In genomic region chr12:92649511-92650227, GRCh38 we compare ENCODE assay signal across 8 cellular contexts. TPM values are rescaled to one million over a fixed set of nuclear protein-coding genes. Genes with fewer than 3 reads are reported as not detected.
DNase-seq lines count a peak whose midpoint lies in the region; ATAC-seq and TF ChIP-seq lines count a peak whose summit lies in the region.

No MANE protein-coding gene starts in this region.

- DNase-seq in DMS79 treated with DMSO at 0.1 percent for 48 hours (lab: John Stamatoyannopoulos, UW): peak; percentile 28
- peak; percentile 79 to 80 for DNase-seq in Kasumi-1 (lab: John Stamatoyannopoulos, UW)
- peak; percentile 80 for DNase-seq in RKO (ENCODE audit: low spot score)
- DNase-seq in foreskin fibroblast: peak; percentile 81 to 92
- no peak for DNase-seq in osteocyte (ENCODE audit: extremely low spot score, unreplicated experiment)
- DNase-seq in type B pancreatic cell (ENCODE audit: extremely low spot score, unreplicated experiment): no peak

- ATAC-seq in GM21723 (IDR thresholded peaks at IDR 0.05; ENCODE audit: unreplicated experiment): peak; percentile 91
- peak; percentile 96 for ATAC-seq in activated T-helper 17 cell treated with anti-CD3 and anti-CD28 coated beads, Interleukin-2, amount 50 U/mL, for 72 hours (replicated peaks)

- no peaks in the 10 kb centered on the region for H3K9me3 Mint-ChIP-seq in activated T-helper 17 cell treated with anti-CD3 and anti-CD28 coated beads, Interleukin-2, amount 50 U/mL, for 72 hours
- no peaks in the 10 kb centered on the region for H3K9me3 Mint-ChIP-seq in osteocyte (ENCODE audit: unreplicated experiment)
- H3K9me3 Mint-ChIP-seq in type B pancreatic cell: no peaks in the 10 kb centered on the region

- no peak overlapping the region for H3K4me3 ChIP-seq in foreskin fibroblast (ENCODE audit: low read depth in 1 of 2, low read length in 2 of 2)

- peak overlapping the region; percentile 8 for H3K4me3 Mint-ChIP-seq in activated T-helper 17 cell treated with anti-CD3 and anti-CD28 coated beads, Interleukin-2, amount 50 U/mL, for 72 hours
- H3K4me3 Mint-ChIP-seq in osteocyte (ENCODE audit: unreplicated experiment) (no peak overlapping the region), type B pancreatic cell (no peak overlapping the region)

- TF ChIP-seq CTCF in foreskin fibroblast (IDR thresholded peaks at IDR 0.05; ENCODE audit: low read depth, low read length) (peak; percentile 75), osteocyte (IDR thresholded peaks at IDR 0.05) (peak; percentile 82), type B pancreatic cell (conservative IDR thresholded peaks at IDR 0.05) (peak; percentile 84)

- H3K27me3 Mint-ChIP-seq in activated T-helper 17 cell treated with anti-CD3 and anti-CD28 coated beads, Interleukin-2, amount 50 U/mL, for 72 hours: no peaks in the 10 kb centered on the region
- H3K27me3 Mint-ChIP-seq in osteocyte (ENCODE audit: unreplicated experiment) (peaks cover 10% of the 10 kb centered on the region), type B pancreatic cell (peaks cover 8% of the 10 kb centered on the region)

- H3K36me3 Mint-ChIP-seq in activated T-helper 17 cell treated with anti-CD3 and anti-CD28 coated beads, Interleukin-2, amount 50 U/mL, for 72 hours (ENCODE audit: low read depth): no peaks in the 10 kb centered on the region
- H3K36me3 Mint-ChIP-seq in osteocyte (ENCODE audit: unreplicated experiment) (no peaks in the 10 kb centered on the region), type B pancreatic cell (no peaks in the 10 kb centered on the region)

- peaks cover 6% of the 10 kb centered on the region for H3K4me1 Mint-ChIP-seq in activated T-helper 17 cell treated with anti-CD3 and anti-CD28 coated beads, Interleukin-2, amount 50 U/mL, for 72 hours
- H3K4me1 Mint-ChIP-seq in osteocyte (ENCODE audit: unreplicated experiment): no peaks in the 10 kb centered on the region
- H3K4me1 Mint-ChIP-seq in type B pancreatic cell (ENCODE audit: unreplicated experiment): peaks cover 10% of the 10 kb centered on the region

- H3K27ac Mint-ChIP-seq in activated T-helper 17 cell treated with anti-CD3 and anti-CD28 coated beads, Interleukin-2, amount 50 U/mL, for 72 hours: peak overlapping the region; percentile 25
- no peak overlapping the region for H3K27ac Mint-ChIP-seq in osteocyte (ENCODE audit: unreplicated experiment)
- no peak overlapping the region for H3K27ac Mint-ChIP-seq in type B pancreatic cell

RNA-seq across cellular contexts. Expression of gene PLEKHG7, which starts 53.1 kb away (rescaled TPM):
- not detected for total RNA-seq in activated T-helper 17 cell treated with anti-CD3 and anti-CD28 coated beads, Interleukin-2, amount 50 U/mL, for 72 hours
- total RNA-seq in osteocyte (not detected in 2 replicates), type B pancreatic cell (ENCODE audit: low replicate concordance) (0.17 TPM in 1 of 2 replicates, not detected in the other)

Comparison
In these comparisons a context has a peak if more than half of its experiments do, and no peak if none do; other contexts are left out.
1. DNase-seq: peak in DMS79 treated with DMSO at 0.1 percent for 48 hours (single experiment), Kasumi-1 (2 of 2), RKO (single experiment) and foreskin fibroblast (2 of 2); none in osteocyte (single experiment) and type B pancreatic cell (single experiment).
2. Peak in every context shown above with its lines, with median percentiles within 50 percentile points of each other: CTCF ChIP-seq.